2 cellular contexts compared by ENCODE assay signal in the genomic region with DNA sequence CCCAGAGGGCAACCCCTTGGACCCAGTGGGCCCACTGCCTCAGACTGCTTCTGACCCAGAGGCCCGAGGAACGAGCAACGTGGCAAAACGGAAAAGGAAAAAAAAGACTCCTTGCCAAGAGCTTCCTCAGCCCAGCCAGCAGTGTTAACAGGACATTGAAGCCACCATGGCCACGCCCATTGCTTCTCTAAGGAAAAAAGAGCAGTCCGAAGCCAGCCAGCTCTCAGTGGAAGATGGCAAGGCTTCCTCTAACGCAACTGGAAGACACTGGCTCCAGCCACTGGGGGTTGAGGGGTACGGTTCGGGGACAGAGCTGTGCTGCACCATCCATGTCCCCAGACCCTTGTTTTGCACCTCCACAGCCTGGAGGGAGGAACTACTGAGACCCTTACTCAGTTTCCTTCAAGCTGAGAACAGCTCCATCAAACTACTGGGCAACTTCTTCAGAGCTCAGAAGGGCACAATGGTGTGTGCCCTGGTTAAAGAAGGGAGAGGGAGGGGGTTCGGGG.
TF ChIP-seq lines count a peak whose summit lies in the region.

No MANE protein-coding gene starts in this region.

TF ChIP-seq in SK-N-SH, 30 proteins besides CTCF, POLR2A, EP300 and RAD21 (continued from another document):
- TF ChIP-seq, protein P1, sequence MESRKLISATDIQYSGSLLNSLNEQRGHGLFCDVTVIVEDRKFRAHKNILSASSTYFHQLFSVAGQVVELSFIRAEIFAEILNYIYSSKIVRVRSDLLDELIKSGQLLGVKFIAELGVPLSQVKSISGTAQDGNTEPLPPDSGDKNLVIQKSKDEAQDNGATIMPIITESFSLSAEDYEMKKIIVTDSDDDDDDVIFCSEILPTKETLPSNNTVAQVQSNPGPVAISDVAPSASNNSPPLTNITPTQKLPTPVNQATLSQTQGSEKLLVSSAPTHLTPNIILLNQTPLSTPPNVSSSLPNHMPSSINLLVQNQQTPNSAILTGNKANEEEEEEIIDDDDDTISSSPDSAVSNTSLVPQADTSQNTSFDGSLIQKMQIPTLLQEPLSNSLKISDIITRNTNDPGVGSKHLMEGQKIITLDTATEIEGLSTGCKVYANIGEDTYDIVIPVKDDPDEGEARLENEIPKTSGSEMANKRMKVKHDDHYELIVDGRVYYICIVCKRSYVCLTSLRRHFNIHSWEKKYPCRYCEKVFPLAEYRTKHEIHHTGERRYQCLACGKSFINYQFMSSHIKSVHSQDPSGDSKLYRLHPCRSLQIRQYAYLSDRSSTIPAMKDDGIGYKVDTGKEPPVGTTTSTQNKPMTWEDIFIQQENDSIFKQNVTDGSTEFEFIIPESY (IDR thresholded peaks at IDR 0.05; ENCODE audit: borderline replicate concordance, low read depth): no peak
- TF ChIP-seq TAF1 (IDR thresholded peaks at IDR 0.05; ENCODE audit: borderline replicate concordance, low read depth, low read length) (no peak), FOXM1 (IDR thresholded peaks at IDR 0.05; ENCODE audit: low read depth) (no peak), GABPA (IDR thresholded peaks at IDR 0.05; ENCODE audit: low read depth) (no peak), FOXJ3 (CRISPR knock-in tag; IDR thresholded peaks at IDR 0.05) (no peak), CHD2 (IDR thresholded peaks at IDR 0.05; ENCODE audit: low read length, partially characterized antibody) (no peak), NRF1 (IDR thresholded peaks at IDR 0.05; ENCODE audit: low read depth, low read length) (no peak), MXI1 (IDR thresholded peaks at IDR 0.05; ENCODE audit: low read depth, low read length) (no peak)
- TF ChIP-seq, protein P2, sequence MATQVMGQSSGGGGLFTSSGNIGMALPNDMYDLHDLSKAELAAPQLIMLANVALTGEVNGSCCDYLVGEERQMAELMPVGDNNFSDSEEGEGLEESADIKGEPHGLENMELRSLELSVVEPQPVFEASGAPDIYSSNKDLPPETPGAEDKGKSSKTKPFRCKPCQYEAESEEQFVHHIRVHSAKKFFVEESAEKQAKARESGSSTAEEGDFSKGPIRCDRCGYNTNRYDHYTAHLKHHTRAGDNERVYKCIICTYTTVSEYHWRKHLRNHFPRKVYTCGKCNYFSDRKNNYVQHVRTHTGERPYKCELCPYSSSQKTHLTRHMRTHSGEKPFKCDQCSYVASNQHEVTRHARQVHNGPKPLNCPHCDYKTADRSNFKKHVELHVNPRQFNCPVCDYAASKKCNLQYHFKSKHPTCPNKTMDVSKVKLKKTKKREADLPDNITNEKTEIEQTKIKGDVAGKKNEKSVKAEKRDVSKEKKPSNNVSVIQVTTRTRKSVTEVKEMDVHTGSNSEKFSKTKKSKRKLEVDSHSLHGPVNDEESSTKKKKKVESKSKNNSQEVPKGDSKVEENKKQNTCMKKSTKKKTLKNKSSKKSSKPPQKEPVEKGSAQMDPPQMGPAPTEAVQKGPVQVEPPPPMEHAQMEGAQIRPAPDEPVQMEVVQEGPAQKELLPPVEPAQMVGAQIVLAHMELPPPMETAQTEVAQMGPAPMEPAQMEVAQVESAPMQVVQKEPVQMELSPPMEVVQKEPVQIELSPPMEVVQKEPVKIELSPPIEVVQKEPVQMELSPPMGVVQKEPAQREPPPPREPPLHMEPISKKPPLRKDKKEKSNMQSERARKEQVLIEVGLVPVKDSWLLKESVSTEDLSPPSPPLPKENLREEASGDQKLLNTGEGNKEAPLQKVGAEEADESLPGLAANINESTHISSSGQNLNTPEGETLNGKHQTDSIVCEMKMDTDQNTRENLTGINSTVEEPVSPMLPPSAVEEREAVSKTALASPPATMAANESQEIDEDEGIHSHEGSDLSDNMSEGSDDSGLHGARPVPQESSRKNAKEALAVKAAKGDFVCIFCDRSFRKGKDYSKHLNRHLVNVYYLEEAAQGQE (IDR thresholded peaks at IDR 0.05; ENCODE audit: low read depth, low read length): no peak
TF ChIP-seq in SK-N-SH: peak in this region for 0.

TF ChIP-seq in SK-N-SH treated with all-trans-retinoic acid at 6 μM for 48 hours, 23 proteins besides CTCF, POLR2A, EP300 and RAD21 (continued from another document):
- TF ChIP-seq, protein P3, sequence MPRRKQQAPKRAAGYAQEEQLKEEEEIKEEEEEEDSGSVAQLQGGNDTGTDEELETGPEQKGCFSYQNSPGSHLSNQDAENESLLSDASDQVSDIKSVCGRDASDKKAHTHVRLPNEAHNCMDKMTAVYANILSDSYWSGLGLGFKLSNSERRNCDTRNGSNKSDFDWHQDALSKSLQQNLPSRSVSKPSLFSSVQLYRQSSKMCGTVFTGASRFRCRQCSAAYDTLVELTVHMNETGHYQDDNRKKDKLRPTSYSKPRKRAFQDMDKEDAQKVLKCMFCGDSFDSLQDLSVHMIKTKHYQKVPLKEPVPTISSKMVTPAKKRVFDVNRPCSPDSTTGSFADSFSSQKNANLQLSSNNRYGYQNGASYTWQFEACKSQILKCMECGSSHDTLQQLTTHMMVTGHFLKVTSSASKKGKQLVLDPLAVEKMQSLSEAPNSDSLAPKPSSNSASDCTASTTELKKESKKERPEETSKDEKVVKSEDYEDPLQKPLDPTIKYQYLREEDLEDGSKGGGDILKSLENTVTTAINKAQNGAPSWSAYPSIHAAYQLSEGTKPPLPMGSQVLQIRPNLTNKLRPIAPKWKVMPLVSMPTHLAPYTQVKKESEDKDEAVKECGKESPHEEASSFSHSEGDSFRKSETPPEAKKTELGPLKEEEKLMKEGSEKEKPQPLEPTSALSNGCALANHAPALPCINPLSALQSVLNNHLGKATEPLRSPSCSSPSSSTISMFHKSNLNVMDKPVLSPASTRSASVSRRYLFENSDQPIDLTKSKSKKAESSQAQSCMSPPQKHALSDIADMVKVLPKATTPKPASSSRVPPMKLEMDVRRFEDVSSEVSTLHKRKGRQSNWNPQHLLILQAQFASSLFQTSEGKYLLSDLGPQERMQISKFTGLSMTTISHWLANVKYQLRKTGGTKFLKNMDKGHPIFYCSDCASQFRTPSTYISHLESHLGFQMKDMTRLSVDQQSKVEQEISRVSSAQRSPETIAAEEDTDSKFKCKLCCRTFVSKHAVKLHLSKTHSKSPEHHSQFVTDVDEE (CRISPR knock-in tag; IDR thresholded peaks at IDR 0.05): no peak
- TF ChIP-seq ZC3H10 (CRISPR knock-in tag; IDR thresholded peaks at IDR 0.05) (no peak), BACH2 (CRISPR knock-in tag; IDR thresholded peaks at IDR 0.05; ENCODE audit: borderline replicate concordance) (no peak), ZFP3 (CRISPR knock-in tag; IDR thresholded peaks at IDR 0.05) (no peak), PPARA (CRISPR knock-in tag; IDR thresholded peaks at IDR 0.05; ENCODE audit: borderline replicate concordance) (no peak), GLIS3 (CRISPR knock-in tag; IDR thresholded peaks at IDR 0.05) (no peak)
